1 cellular context compared by ENCODE assay signal in genomic region chr9:125648294-125648693, GRCh38.
TF ChIP-seq lines count a peak whose summit lies in the region.

No MANE protein-coding gene starts in this region.

TF ChIP-seq in GM23338, 12 proteins besides CTCF, POLR2A, EP300 and RAD21 (continued from another document):
- TF ChIP-seq, protein P1, sequence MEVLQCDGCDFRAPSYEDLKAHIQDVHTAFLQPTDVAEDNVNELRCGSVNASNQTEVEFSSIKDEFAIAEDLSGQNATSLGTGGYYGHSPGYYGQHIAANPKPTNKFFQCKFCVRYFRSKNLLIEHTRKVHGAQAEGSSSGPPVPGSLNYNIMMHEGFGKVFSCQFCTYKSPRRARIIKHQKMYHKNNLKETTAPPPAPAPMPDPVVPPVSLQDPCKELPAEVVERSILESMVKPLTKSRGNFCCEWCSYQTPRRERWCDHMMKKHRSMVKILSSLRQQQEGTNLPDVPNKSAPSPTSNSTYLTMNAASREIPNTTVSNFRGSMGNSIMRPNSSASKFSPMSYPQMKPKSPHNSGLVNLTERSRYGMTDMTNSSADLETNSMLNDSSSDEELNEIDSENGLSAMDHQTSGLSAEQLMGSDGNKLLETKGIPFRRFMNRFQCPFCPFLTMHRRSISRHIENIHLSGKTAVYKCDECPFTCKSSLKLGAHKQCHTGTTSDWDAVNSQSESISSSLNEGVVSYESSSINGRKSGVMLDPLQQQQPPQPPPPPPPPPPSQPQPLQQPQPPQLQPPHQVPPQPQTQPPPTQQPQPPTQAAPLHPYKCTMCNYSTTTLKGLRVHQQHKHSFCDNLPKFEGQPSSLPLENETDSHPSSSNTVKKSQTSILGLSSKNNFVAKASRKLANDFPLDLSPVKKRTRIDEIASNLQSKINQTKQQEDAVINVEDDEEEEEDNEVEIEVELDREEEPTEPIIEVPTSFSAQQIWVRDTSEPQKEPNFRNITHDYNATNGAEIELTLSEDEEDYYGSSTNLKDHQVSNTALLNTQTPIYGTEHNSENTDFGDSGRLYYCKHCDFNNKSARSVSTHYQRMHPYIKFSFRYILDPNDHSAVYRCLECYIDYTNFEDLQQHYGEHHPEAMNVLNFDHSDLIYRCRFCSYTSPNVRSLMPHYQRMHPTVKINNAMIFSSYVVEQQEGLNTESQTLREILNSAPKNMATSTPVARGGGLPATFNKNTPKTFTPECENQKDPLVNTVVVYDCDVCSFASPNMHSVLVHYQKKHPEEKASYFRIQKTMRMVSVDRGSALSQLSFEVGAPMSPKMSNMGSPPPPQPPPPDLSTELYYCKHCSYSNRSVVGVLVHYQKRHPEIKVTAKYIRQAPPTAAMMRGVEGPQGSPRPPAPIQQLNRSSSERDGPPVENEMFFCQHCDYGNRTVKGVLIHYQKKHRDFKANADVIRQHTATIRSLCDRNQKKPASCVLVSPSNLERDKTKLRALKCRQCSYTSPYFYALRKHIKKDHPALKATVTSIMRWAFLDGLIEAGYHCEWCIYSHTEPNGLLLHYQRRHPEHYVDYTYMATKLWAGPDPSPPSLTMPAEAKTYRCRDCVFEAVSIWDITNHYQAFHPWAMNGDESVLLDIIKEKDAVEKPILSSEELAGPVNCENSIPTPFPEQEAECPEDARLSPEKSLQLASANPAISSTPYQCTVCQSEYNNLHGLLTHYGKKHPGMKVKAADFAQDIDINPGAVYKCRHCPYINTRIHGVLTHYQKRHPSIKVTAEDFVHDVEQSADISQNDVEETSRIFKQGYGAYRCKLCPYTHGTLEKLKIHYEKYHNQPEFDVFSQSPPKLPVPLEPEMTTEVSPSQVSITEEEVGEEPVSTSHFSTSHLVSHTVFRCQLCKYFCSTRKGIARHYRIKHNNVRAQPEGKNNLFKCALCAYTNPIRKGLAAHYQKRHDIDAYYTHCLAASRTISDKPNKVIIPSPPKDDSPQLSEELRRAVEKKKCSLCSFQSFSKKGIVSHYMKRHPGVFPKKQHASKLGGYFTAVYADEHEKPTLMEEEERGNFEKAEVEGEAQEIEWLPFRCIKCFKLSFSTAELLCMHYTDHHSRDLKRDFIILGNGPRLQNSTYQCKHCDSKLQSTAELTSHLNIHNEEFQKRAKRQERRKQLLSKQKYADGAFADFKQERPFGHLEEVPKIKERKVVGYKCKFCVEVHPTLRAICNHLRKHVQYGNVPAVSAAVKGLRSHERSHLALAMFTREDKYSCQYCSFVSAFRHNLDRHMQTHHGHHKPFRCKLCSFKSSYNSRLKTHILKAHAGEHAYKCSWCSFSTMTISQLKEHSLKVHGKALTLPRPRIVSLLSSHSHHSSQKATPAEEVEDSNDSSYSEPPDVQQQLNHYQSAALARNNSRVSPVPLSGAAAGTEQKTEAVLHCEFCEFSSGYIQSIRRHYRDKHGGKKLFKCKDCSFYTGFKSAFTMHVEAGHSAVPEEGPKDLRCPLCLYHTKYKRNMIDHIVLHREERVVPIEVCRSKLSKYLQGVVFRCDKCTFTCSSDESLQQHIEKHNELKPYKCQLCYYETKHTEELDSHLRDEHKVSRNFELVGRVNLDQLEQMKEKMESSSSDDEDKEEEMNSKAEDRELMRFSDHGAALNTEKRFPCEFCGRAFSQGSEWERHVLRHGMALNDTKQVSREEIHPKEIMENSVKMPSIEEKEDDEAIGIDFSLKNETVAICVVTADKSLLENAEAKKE (CRISPR knock-in tag; IDR thresholded peaks at IDR 0.05): no peak
- no peak for TF ChIP-seq ZNF114 (CRISPR knock-in tag; IDR thresholded peaks at IDR 0.05)
